In genomic region chr12:124352257-124352656, GRCh38 we compare ENCODE assay signal across 18 cellular contexts. TPM values are rescaled to one million over a fixed set of nuclear protein-coding genes. Genes with fewer than 3 reads are reported as not detected.
"Had no signal": no experiment of that assay in that cellular context is flagged by ENCODE, and none has a peak within 500 bp of the region (broad histone marks: within the 10 kb centered on the region; RNA-seq: fewer than 3 reads in every experiment).

No MANE protein-coding gene starts in this region.

- DNase-seq: activated CD4-positive, alpha-beta T cell treated with anti-CD3 and anti-CD28 coated beads for 1 hour; activated CD4-positive, alpha-beta T cell treated with anti-CD3 and anti-CD28 coated beads, Interleukin-2, amount 50 U/mL, for 4 hours; activated gamma-delta T cell treated with Interleukin-2 at 50 U/mL for 16 hours; dorsolateral prefrontal cortex; glutamatergic neuron; hypothalamus; islet precursor cell; natural killer cell; stimulated activated CD4-positive, alpha-beta T cell treated with anti-CD3 and anti-CD28 coated beads, Interleukin-2, amount 100 ng/mL, for 48 hours; SW 1271; T-helper 2 cell; WERI-Rb-1 had no signal

- H3K27me3 ChIP-seq: dorsolateral prefrontal cortex, pancreas, stomach had no signal

- H3K4me3 ChIP-seq: dorsolateral prefrontal cortex, lower lobe of right lung, pancreas, stomach had no signal

- FAIRE-seq: pancreas had no signal

- H3K27ac ChIP-seq: lower lobe of right lung, pancreas, WERI-Rb-1 had no signal

- H3K9me3 ChIP-seq: lower lobe of right lung, pancreas, stomach had no signal

- ATAC-seq: activated naive CD4-positive, alpha-beta T cell treated with anti-CD3 and anti-CD28 coated beads, Interleukin-2, amount 50 U/mL, for 72 hours; natural killer cell had no signal

RNA-seq across cellular contexts. Expression of gene RFLNA, which starts 57.4 kb away (rescaled TPM):
- total RNA-seq: activated T-helper 1 cell treated with anti-CD3 and anti-CD28 coated beads, Interleukin-12 subunit alpha, Interleukin-12 subunit beta, Interleukin-2, Interleukin-4 antibody, amounts not matched to agents 30 ng/mL and 10 ng/mL and 1 ng/mL, durations not matched to agents 14 hours and 24 hours and 36 hours; bronchial epithelial cell had no signal
